ENCODE assay signal across 27 cellular contexts in genomic region chr2:100615471-100615870, GRCh38. TPM values are rescaled to one million over a fixed set of nuclear protein-coding genes. Genes with fewer than 3 reads are reported as not detected.
DNase-seq lines count a peak whose midpoint lies in the region; ATAC-seq and TF ChIP-seq lines count a peak whose summit lies in the region.
"Had no signal": no experiment of that assay in that cellular context is flagged by ENCODE, and none has a peak within 500 bp of the region (broad histone marks: within the 10 kb centered on the region; RNA-seq: fewer than 3 reads in every experiment).

No MANE protein-coding gene starts in this region.

- POLR2A ChIA-PET in SK-N-SH (lab: Yijun Ruan, JAX): no interaction called here

- CTCF ChIA-PET in SK-N-SH (lab: Yijun Ruan, JAX): interaction anchor here (1.0 to 9.0 kb wide), 2 partner anchors 7 to 370 kb away, joined by 3 to 56 read pairs; no protein-coding TSS in a partner anchor

- no peak for DNase-seq in SK-N-SH
- peak; percentile 9 for DNase-seq in epithelial cell of esophagus (ENCODE audit: low read depth)
- DNase-seq in islet precursor cell: peak; percentile 38
- peak; percentile 16 for DNase-seq in type B pancreatic cell (ENCODE audit: extremely low spot score, unreplicated experiment)
- DNase-seq in GM19240 (ENCODE audit: insufficient read length, low spot score): no peak
- no peak for DNase-seq in NCI-H146 (lab: John Stamatoyannopoulos, UW)
- DNase-seq: activated CD4-positive, alpha-beta T cell treated with anti-CD3 and anti-CD28 coated beads for 4 hours; activated naive CD4-positive, alpha-beta T cell; activated T-cell treated with anti-CD3 and anti-CD28 coated beads, Interleukin-2, amount 50 U/mL, for 48 hours; cerebellar nuclear complex; EL; glutamatergic neuron; H7; KBM-7; kidney glomerular epithelial cell; MG63; NCI-H1417 treated with DMSO at 0.1 percent for 48 hours; NCI-H748 treated with DMSO at 0.1 percent for 48 hours; stimulated activated naive CD8-positive, alpha-beta T cell treated with anti-CD3 and anti-CD28 coated beads, Interleukin-15, Interleukin-2, amounts not matched to agents 100 U/mL and 50 U/mL, for 24 hours had no signal

- H3K27ac Mint-ChIP-seq in type B pancreatic cell: no peak overlapping the region
- H3K27ac Mint-ChIP-seq: CD14-positive monocyte, progenitor cell of endocrine pancreas had no signal

- H3K9me3 ChIP-seq in SK-N-SH: no peaks in the 10 kb centered on the region
- H3K9me3 ChIP-seq: MG63, neutrophil, thoracic aorta had no signal

- no peak overlapping the region for H3K4me3 Mint-ChIP-seq in type B pancreatic cell
- H3K4me3 Mint-ChIP-seq: CD14-positive monocyte had no signal

- H3F3A ChIP-seq in SK-N-SH (replicated peaks; ENCODE audit: insufficient read depth): no peaks in the 10 kb centered on the region

- no peak overlapping the region for H3K9ac ChIP-seq in SK-N-SH

- ATAC-seq in SK-N-SH treated with all-trans-retinoic acid at 6 μM for 48 hours (no peak; the same call in 1 of the 3 replicates), GM18861 (IDR thresholded peaks at IDR 0.05; ENCODE audit: unreplicated experiment) (no peak)
- ATAC-seq: stimulated activated naive CD8-positive, alpha-beta T cell treated with anti-CD3 and anti-CD28 coated beads, Interleukin-15, Interleukin-2, amounts not matched to agents 100 U/mL and 50 U/mL, for 24 hours had no signal

- no peaks in the 10 kb centered on the region for H4K20me1 ChIP-seq in SK-N-SH (ENCODE audit: insufficient read depth)

- no peaks in the 10 kb centered on the region for H3K9me2 ChIP-seq in SK-N-SH

- no peak for TF ChIP-seq RAD21 in SK-N-SH (IDR thresholded peaks at IDR 0.05; ENCODE audit: low read length)

- TF ChIP-seq CTCF in SK-N-SH (IDR thresholded peaks at IDR 0.05) (no peak), epithelial cell of esophagus (IDR thresholded peaks at IDR 0.05; ENCODE audit: insufficient read depth, low read depth, low read length, missing control alignments) (no peak), type B pancreatic cell (conservative IDR thresholded peaks at IDR 0.05) (no peak)

- no peaks in the 10 kb centered on the region for H3K4me1 Mint-ChIP-seq in type B pancreatic cell (ENCODE audit: unreplicated experiment)
- H3K4me1 Mint-ChIP-seq: CD14-positive monocyte had no signal

- H3K27ac ChIP-seq in SK-N-SH (ENCODE audit: low read depth in 2 of 2, low read length in 1 of 2): no peak overlapping the region
- H3K27ac ChIP-seq: 22Rv1, neutrophil, thoracic aorta, VCaP had no signal

- no peak overlapping the region for H3K4me2 ChIP-seq in SK-N-SH

- H3K4me1 ChIP-seq in SK-N-SH (ENCODE audit: control insufficient read depth in 1 of 2, insufficient read depth in 2 of 2, low read depth in 1 of 2, low read length in 1 of 2): no peaks in the 10 kb centered on the region

- no peak overlapping the region for H3K4me3 ChIP-seq in SK-N-SH (ENCODE audit: low read depth in 2 of 2, low read length in 1 of 2)
- no peak overlapping the region for H3K4me3 ChIP-seq in epithelial cell of esophagus (ENCODE audit: low read length)
- H3K4me3 ChIP-seq: MG63, thoracic aorta had no signal

- H3K36me3 Mint-ChIP-seq in type B pancreatic cell: no peaks in the 10 kb centered on the region
- H3K36me3 Mint-ChIP-seq: CD14-positive monocyte had no signal

- TF ChIP-seq EP300 in SK-N-SH (IDR thresholded peaks at IDR 0.05; ENCODE audit: borderline replicate concordance in 1 of 2, low read depth in 1 of 2, low read length in 1 of 2): no peak

- no peaks in the 10 kb centered on the region for H3K9me3 Mint-ChIP-seq in type B pancreatic cell

- no peak overlapping the region for H2AFZ ChIP-seq in SK-N-SH (ENCODE audit: low read depth)

- H3K36me3 ChIP-seq in SK-N-SH (replicated peaks in 1 of 2; ENCODE audit: control insufficient read depth in 1 of 2, insufficient read depth in 2 of 2, low read length in 1 of 2): no peaks in the 10 kb centered on the region
- H3K36me3 ChIP-seq: MG63, neutrophil, thoracic aorta had no signal

- H3K79me2 ChIP-seq in SK-N-SH (ENCODE audit: insufficient read depth): no peaks in the 10 kb centered on the region

- no peaks in the 10 kb centered on the region; the same call in 1 of the 2 replicates for H3K27me3 ChIP-seq in SK-N-SH (ENCODE audit: insufficient read depth)
- H3K27me3 ChIP-seq: MG63 had no signal

- peaks cover 10% of the 10 kb centered on the region for H3K27me3 Mint-ChIP-seq in type B pancreatic cell

- 51% methylated on average over 5 of the region's 6 CpGs for WGBS in SK-N-SH (ENCODE audit: low lambda C conversion rate)

TF ChIP-seq in SK-N-SH, 30 proteins besides CTCF, POLR2A, EP300 and RAD21:
- TF ChIP-seq PBX3 (IDR thresholded peaks at IDR 0.05): 0 out of 2 replicates have a peak, but pooled peaks have one; percentile 7
- no peak for TF ChIP-seq MXI1 (IDR thresholded peaks at IDR 0.05; ENCODE audit: low read depth, low read length)
- TF ChIP-seq FOXJ3 (CRISPR knock-in tag; IDR thresholded peaks at IDR 0.05): no peak
- TF ChIP-seq SIN3A (IDR thresholded peaks at IDR 0.05; ENCODE audit: borderline replicate concordance, low read depth, low read length): no peak
- TF ChIP-seq FOSL2 (IDR thresholded peaks at IDR 0.05; ENCODE audit: borderline replicate concordance, low read depth): peak; percentile 13; the same call in 1 of the 2 replicates
- no peak for TF ChIP-seq MAX (IDR thresholded peaks at IDR 0.05; ENCODE audit: low read depth)
- no peak for TF ChIP-seq YY1 (IDR thresholded peaks at IDR 0.05; ENCODE audit: low read depth)
- TF ChIP-seq TAF1 (IDR thresholded peaks at IDR 0.05; ENCODE audit: borderline replicate concordance, low read depth, low read length): no peak

TF ChIP-seq in SK-N-SH treated with all-trans-retinoic acid at 6 μM for 48 hours, 23 proteins besides CTCF, POLR2A, EP300 and RAD21 (continues in another document):
- TF ChIP-seq ZC3H10 (CRISPR knock-in tag; IDR thresholded peaks at IDR 0.05) (no peak), ZNF565 (CRISPR knock-in tag; conservative IDR thresholded peaks at IDR 0.05; ENCODE audit: low read depth) (no peak), ESRRG (CRISPR knock-in tag; IDR thresholded peaks at IDR 0.05) (no peak), RARB (CRISPR knock-in tag; IDR thresholded peaks at IDR 0.05) (no peak), ARNTL (CRISPR knock-in tag; IDR thresholded peaks at IDR 0.05; ENCODE audit: borderline replicate concordance, low read depth) (no peak), ISL1 (CRISPR knock-in tag; IDR thresholded peaks at IDR 0.05) (no peak), PATZ1 (CRISPR knock-in tag; IDR thresholded peaks at IDR 0.05; ENCODE audit: borderline replicate concordance) (no peak), CSRNP3 (CRISPR knock-in tag; IDR thresholded peaks at IDR 0.05) (no peak)
- TF ChIP-seq, protein P1, sequence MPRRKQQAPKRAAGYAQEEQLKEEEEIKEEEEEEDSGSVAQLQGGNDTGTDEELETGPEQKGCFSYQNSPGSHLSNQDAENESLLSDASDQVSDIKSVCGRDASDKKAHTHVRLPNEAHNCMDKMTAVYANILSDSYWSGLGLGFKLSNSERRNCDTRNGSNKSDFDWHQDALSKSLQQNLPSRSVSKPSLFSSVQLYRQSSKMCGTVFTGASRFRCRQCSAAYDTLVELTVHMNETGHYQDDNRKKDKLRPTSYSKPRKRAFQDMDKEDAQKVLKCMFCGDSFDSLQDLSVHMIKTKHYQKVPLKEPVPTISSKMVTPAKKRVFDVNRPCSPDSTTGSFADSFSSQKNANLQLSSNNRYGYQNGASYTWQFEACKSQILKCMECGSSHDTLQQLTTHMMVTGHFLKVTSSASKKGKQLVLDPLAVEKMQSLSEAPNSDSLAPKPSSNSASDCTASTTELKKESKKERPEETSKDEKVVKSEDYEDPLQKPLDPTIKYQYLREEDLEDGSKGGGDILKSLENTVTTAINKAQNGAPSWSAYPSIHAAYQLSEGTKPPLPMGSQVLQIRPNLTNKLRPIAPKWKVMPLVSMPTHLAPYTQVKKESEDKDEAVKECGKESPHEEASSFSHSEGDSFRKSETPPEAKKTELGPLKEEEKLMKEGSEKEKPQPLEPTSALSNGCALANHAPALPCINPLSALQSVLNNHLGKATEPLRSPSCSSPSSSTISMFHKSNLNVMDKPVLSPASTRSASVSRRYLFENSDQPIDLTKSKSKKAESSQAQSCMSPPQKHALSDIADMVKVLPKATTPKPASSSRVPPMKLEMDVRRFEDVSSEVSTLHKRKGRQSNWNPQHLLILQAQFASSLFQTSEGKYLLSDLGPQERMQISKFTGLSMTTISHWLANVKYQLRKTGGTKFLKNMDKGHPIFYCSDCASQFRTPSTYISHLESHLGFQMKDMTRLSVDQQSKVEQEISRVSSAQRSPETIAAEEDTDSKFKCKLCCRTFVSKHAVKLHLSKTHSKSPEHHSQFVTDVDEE (CRISPR knock-in tag; IDR thresholded peaks at IDR 0.05): no peak

RNA-seq across cellular contexts. Expression of gene PDCL3, which starts 52.7 kb away (rescaled TPM):
- polyA plus RNA-seq in SK-N-SH (2012; rRNA removed): 32.8 and 34.7 TPM in 2 replicates
- polyA plus RNA-seq in SK-N-SH (2012; cell fraction: cytosol; rRNA removed): 47.0 and 63.9 TPM in 2 replicates
- polyA plus RNA-seq in SK-N-SH (2012; cell fraction: nucleus; rRNA removed): 6.5 and 11.0 TPM in 2 replicates
- 20.2 and 23.1 TPM in 2 replicates for total RNA-seq in type B pancreatic cell (ENCODE audit: low replicate concordance)

Comparison
In these comparisons a context has a peak if more than half of its experiments do, and no peak if none do; other contexts are left out.
1. DNase-seq: peak in epithelial cell of esophagus (single experiment), islet precursor cell (single experiment) and type B pancreatic cell (single experiment); none in SK-N-SH (single experiment), GM19240 (single experiment) and NCI-H146 (single experiment).